In the genomic region with DNA sequence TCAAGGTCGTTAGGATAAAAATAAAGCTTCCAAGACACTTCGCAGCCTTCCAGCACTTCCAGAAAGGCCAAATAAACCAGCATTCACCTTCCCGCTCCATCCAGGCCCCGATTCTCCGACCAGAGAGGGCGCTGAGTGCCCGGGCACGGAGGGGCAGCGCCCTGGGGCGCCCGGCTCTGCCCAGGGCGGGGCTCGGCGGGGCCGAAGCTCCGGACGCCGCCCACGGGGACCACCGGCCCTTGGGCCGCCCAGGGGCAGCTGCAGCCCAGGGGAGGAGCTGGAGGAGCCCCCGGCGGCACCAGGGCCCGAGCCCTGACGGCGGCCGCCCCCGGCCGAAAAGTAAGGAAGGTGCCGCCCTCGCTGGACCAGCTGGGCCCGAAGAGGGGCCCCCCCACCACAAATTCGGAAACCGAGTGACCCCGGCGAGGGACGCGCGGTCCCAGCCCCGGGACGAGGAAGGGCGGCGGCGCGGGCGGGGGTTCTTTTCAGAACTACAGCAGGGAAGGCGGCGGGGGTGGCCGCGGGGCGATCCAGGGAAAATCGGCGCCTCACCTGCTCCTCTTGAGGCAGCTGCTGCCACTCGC, we compare ENCODE assay signal across 8 cellular contexts. TPM values are rescaled to one million over a fixed set of nuclear protein-coding genes. Genes with fewer than 3 reads are reported as not detected.
DNase-seq lines count a peak whose midpoint lies in the region; ATAC-seq and TF ChIP-seq lines count a peak whose summit lies in the region.

No MANE protein-coding gene starts in this region.

- peaks cover 53% of the 10 kb centered on the region for H3F3A ChIP-seq in PC-9 (ENCODE audit: insufficient read depth, low read depth)

- peak overlapping the region; percentile 86 for H3K4me3 Mint-ChIP-seq in activated naive CD8-positive, alpha-beta T cell

- H4K20me1 ChIP-seq in PC-9 (ENCODE audit: insufficient read depth) (peaks cover 10% of the 10 kb centered on the region), osteoblast (ENCODE audit: insufficient read depth, low read length) (peaks cover 21% of the 10 kb centered on the region)

- peaks cover 3% of the 10 kb centered on the region; the same call in 1 of the 2 replicates for H3K36me3 ChIP-seq in PC-9 (ENCODE audit: low read depth)
- H3K36me3 ChIP-seq in osteoblast (ENCODE audit: insufficient read depth, low read length): no peaks in the 10 kb centered on the region

- peak in 13 of 14 donors; percentile 14 to 77 (median 63) for DNase-seq in C1 segment of cervical spinal cord (lab: John Stamatoyannopoulos, UW)
- peak; percentile 42 to 59 for DNase-seq in PC-9
- peak; percentile 84 for DNase-seq in Right ventricle myocardium inferior (ENCODE audit: missing footprints)
- DNase-seq in osteoblast (ENCODE audit: insufficient read length, low spot score, missing footprints): peak; percentile 90
- DNase-seq in NK-92 (lab: John Stamatoyannopoulos, UW; ENCODE audit: unreplicated experiment): no peak

- H3K4me3 ChIP-seq in PC-9 (peak overlapping the region; percentile 93), osteoblast (ENCODE audit: insufficient read depth, low read length) (peak overlapping the region; percentile 84)

- H3K4me2 ChIP-seq in PC-9 (peak overlapping the region; percentile 97), osteoblast (ENCODE audit: insufficient read depth, low read length) (peak overlapping the region; percentile 94)

- H3K9me2 ChIP-seq in PC-9 (ENCODE audit: insufficient read depth): no peaks in the 10 kb centered on the region

- H3K79me2 ChIP-seq in PC-9 (ENCODE audit: low read depth): peaks cover 46% of the 10 kb centered on the region
- peaks cover 34% of the 10 kb centered on the region for H3K79me2 ChIP-seq in osteoblast (ENCODE audit: insufficient read depth, low read length)

- H3K9me3 ChIP-seq in PC-9 (ENCODE audit: insufficient read depth, low read depth) (no peaks in the 10 kb centered on the region), osteoblast (ENCODE audit: low read depth, low read length) (no peaks in the 10 kb centered on the region)

- H3K27me3 ChIP-seq in PC-9 (ENCODE audit: insufficient read depth, low read depth) (no peaks in the 10 kb centered on the region), osteoblast (ENCODE audit: insufficient read depth, low read length) (no peaks in the 10 kb centered on the region)

- peaks cover 39% of the 10 kb centered on the region for H3K4me1 Mint-ChIP-seq in activated naive CD8-positive, alpha-beta T cell (ENCODE audit: low read depth)

- peak overlapping the region; percentile 63 for H3K27ac ChIP-seq in PC-9
- peak overlapping the region; percentile 88 for H3K27ac ChIP-seq in osteoblast (ENCODE audit: low read depth, low read length)

- peak; percentile 52 for TF ChIP-seq CTCF in PC-9 (conservative IDR thresholded peaks at IDR 0.05)
- TF ChIP-seq CTCF in osteoblast (IDR thresholded peaks at IDR 0.05; ENCODE audit: extremely low read depth, low read depth, low read length): peak; percentile 36

- H3K36me3 Mint-ChIP-seq in activated naive CD8-positive, alpha-beta T cell: peaks cover 3% of the 10 kb centered on the region

- intact Hi-C loops in PC-9 (cut with micrococcal nuclease; ENCODE audit: unreplicated experiment): loop anchor here (1.0 to 10.0 kb wide), 4 partner anchors 10 to 264 kb away; partner anchors contain the start of genes NAA40 and RTN3
- intact Hi-C loops in Right ventricle myocardium inferior (cut with DNase I): loop anchor here (1.0 to 5.0 kb wide), 2 partner anchors 10 to 66 kb away; partner anchors contain the start of gene RTN3

- CTCF ChIA-PET in PC-9 (lab: Charles Lee): interaction anchor here (0.6 to 1.2 kb wide), 6 partner anchors 10 to 748 kb away, joined by 3 to 6 read pairs (median 4); no protein-coding TSS in a partner anchor

- H3K27ac Mint-ChIP-seq in activated naive CD8-positive, alpha-beta T cell: peak overlapping the region; percentile 83

- POLR2A ChIA-PET in PC-9 (lab: Charles Lee; ENCODE audit: unreplicated experiment): interaction anchor here (0.8 kb wide), 1 partner anchor 749 kb away, joined by 3 read pairs; no protein-coding TSS in a partner anchor

- H3K9me3 Mint-ChIP-seq in activated naive CD8-positive, alpha-beta T cell (ENCODE audit: low read depth): no peaks in the 10 kb centered on the region

- peak; percentile 14 for ATAC-seq in GM18870 (IDR thresholded peaks at IDR 0.05; ENCODE audit: unreplicated experiment)
- peak; percentile 29 for ATAC-seq in HG03175 (IDR thresholded peaks at IDR 0.05; ENCODE audit: unreplicated experiment)
- ATAC-seq in Right ventricle myocardium inferior: peak; percentile 68

- H3K4me1 ChIP-seq in PC-9 (replicated peaks; ENCODE audit: insufficient read depth) (peaks cover 51% of the 10 kb centered on the region), osteoblast (ENCODE audit: insufficient read depth, low read length) (peaks cover 57% of the 10 kb centered on the region)

- H2AFZ ChIP-seq in PC-9: peak overlapping the region; percentile 92
- H2AFZ ChIP-seq in osteoblast (ENCODE audit: low read length): peak overlapping the region; percentile 96

- no peaks in the 10 kb centered on the region for H3K27me3 Mint-ChIP-seq in activated naive CD8-positive, alpha-beta T cell

- BruUV-seq in PC-9 (replicated peaks; lab: Mats Ljungman, UMichigan): no TSS peak

RNA-seq across cellular contexts. Expression of gene ATL3, which starts 0.3 kb away (rescaled TPM):
- 78.5 and 98.3 TPM in 2 replicates for total RNA-seq in PC-9 (2021)
- total RNA-seq in Right ventricle myocardium inferior: 15.4 TPM
- total RNA-seq in osteoblast: 276 and 300 TPM in 2 replicates

RNA-seq across cellular contexts. Expression of gene RTN3, which starts 10.5 kb away (rescaled TPM):
- 220 and 279 TPM in 2 replicates for total RNA-seq in PC-9 (2021)
- total RNA-seq in Right ventricle myocardium inferior: 52.4 TPM
- 101 and 108 TPM in 2 replicates for total RNA-seq in osteoblast

RNA-seq across cellular contexts. Expression of gene PLAAT3, which starts 56.6 kb away (rescaled TPM):
- total RNA-seq in PC-9 (2021) (240 and 266 TPM in 2 replicates), Right ventricle myocardium inferior (200 TPM), osteoblast (25.6 and 34.4 TPM in 2 replicates)

Comparison
In these comparisons a context has a peak if more than half of its experiments do, and no peak if none do; other contexts are left out.
1. ATAC-seq: peak in every context shown above with its lines; median percentile 68 in Right ventricle myocardium inferior; 29 in HG03175; 14 in GM18870.